30 cellular contexts compared by ENCODE assay signal in genomic region chr1:106480629-106481028, GRCh38.
"Had no signal": no experiment of that assay in that cellular context is flagged by ENCODE, and none has a peak within 500 bp of the region (broad histone marks: within the 10 kb centered on the region; RNA-seq: fewer than 3 reads in every experiment).

No MANE protein-coding gene starts in this region.

- H3K27me3 Mint-ChIP-seq: activated CD4-positive, alpha-beta T cell treated with anti-CD3 and anti-CD28 coated beads, Interleukin-2, amount 10 ng/mL, durations not matched to agents 24 days and 14 days; activated CD8-positive, alpha-beta T cell treated with anti-CD3 and anti-CD28 coated beads for 36 hours; activated naive CD4-positive, alpha-beta T cell treated with anti-CD3 and anti-CD28 coated beads, Interleukin-2, amount 50 U/mL, for 24 hours; activated naive CD8-positive, alpha-beta T cell treated with anti-CD3 and anti-CD28 coated beads, Interleukin-2, amount 10 ng/mL, durations not matched to agents 7 days and 5 days; activated T-helper 17 cell treated with anti-CD3 and anti-CD28 coated beads, Interleukin-2, amount 50 U/mL, for 72 hours had no signal

- H3K36me3 Mint-ChIP-seq: activated naive CD4-positive, alpha-beta T cell treated with anti-CD3 and anti-CD28 coated beads, Interleukin-2, amount 50 U/mL, for 24 hours; activated naive CD8-positive, alpha-beta T cell treated with anti-CD3 and anti-CD28 coated beads, Interleukin-2, amount 10 ng/mL, durations not matched to agents 7 days and 5 days had no signal

- H3K27ac Mint-ChIP-seq: activated CD4-positive, alpha-beta T cell treated with anti-CD3 and anti-CD28 coated beads, Interleukin-2, amount 10 ng/mL, durations not matched to agents 24 days and 14 days; activated CD8-positive, alpha-beta T cell treated with anti-CD3 and anti-CD28 coated beads for 36 hours; activated naive CD4-positive, alpha-beta T cell treated with anti-CD3 and anti-CD28 coated beads, Interleukin-2, amount 50 U/mL, for 24 hours; activated naive CD8-positive, alpha-beta T cell treated with anti-CD3 and anti-CD28 coated beads, Interleukin-2, amount 10 ng/mL, durations not matched to agents 7 days and 5 days; activated T-cell treated with anti-CD3 and anti-CD28 coated beads, Interleukin-2, amount 50 U/mL, for 72 hours; activated T-helper 17 cell treated with anti-CD3 and anti-CD28 coated beads, Interleukin-2, amount 50 U/mL, for 72 hours had no signal

- H3K4me3 Mint-ChIP-seq: activated CD4-positive, alpha-beta T cell treated with anti-CD3 and anti-CD28 coated beads, Interleukin-2, amount 10 ng/mL, durations not matched to agents 24 days and 14 days; activated CD8-positive, alpha-beta T cell treated with anti-CD3 and anti-CD28 coated beads for 36 hours; activated naive CD4-positive, alpha-beta T cell treated with anti-CD3 and anti-CD28 coated beads, Interleukin-2, amount 50 U/mL, for 24 hours; activated naive CD8-positive, alpha-beta T cell treated with anti-CD3 and anti-CD28 coated beads, Interleukin-2, amount 10 ng/mL, durations not matched to agents 7 days and 5 days; activated T-cell treated with anti-CD3 and anti-CD28 coated beads, Interleukin-2, amount 50 U/mL, for 72 hours; activated T-helper 17 cell treated with anti-CD3 and anti-CD28 coated beads, Interleukin-2, amount 50 U/mL, for 72 hours had no signal

- DNase-seq: activated CD4-positive, alpha-beta T cell treated with anti-CD3 and anti-CD28 coated beads, Interleukin-2, amount 10 ng/mL, durations not matched to agents 24 days and 14 days; activated CD4-positive, alpha-beta T cell treated with anti-CD3 and anti-CD28 coated beads, Interleukin-2, amount 50 U/mL, for 4 hours; activated CD8-positive, alpha-beta T cell treated with anti-CD3 and anti-CD28 coated beads for 36 hours; activated effector memory CD4-positive, alpha-beta T cell treated with anti-CD3 and anti-CD28 coated beads, Interleukin-2, amount 50 U/mL, for 16 hours; activated naive CD4-positive, alpha-beta T cell treated with Interleukin-2 at 50 U/mL for 16 hours; activated naive CD8-positive, alpha-beta T cell treated with anti-CD3 and anti-CD28 coated beads, Interleukin-2, amount 10 ng/mL, durations not matched to agents 7 days and 5 days; activated T-cell treated with anti-CD3 and anti-CD28 coated beads, Interleukin-2, amount 50 U/mL, for 1 hour; activated T-cell treated with anti-CD3 and anti-CD28 coated beads, Interleukin-2, amount 50 U/mL, for 72 hours; amygdala; body of pancreas; Karpas-422; KBM-7; MG63; NCI-H1048; NCI-H1417; NCI-H1694 treated with DMSO at 0.1 percent for 48 hours; NCI-H2029; NCI-H2107; NCI-H510A; NCI-H526; NCI-H82; NK-92 treated with Interleukin-12 subunit alpha and Interleukin-12 subunit beta, amount 100 ng/mL, for 24 hours; PC-9; Right ventricle myocardium superior; T1000 had no signal

- H3K4me3 ChIP-seq: body of pancreas, breast epithelium, coronary artery, MG63, PC-9, SK-N-MC had no signal

- H3K4me1 Mint-ChIP-seq: activated CD4-positive, alpha-beta T cell treated with anti-CD3 and anti-CD28 coated beads, Interleukin-2, amount 10 ng/mL, durations not matched to agents 24 days and 14 days; activated naive CD4-positive, alpha-beta T cell treated with anti-CD3 and anti-CD28 coated beads, Interleukin-2, amount 50 U/mL, for 24 hours; activated naive CD8-positive, alpha-beta T cell treated with anti-CD3 and anti-CD28 coated beads, Interleukin-2, amount 10 ng/mL, durations not matched to agents 7 days and 5 days; activated T-helper 17 cell treated with anti-CD3 and anti-CD28 coated beads, Interleukin-2, amount 50 U/mL, for 72 hours had no signal
